In the genomic region with DNA sequence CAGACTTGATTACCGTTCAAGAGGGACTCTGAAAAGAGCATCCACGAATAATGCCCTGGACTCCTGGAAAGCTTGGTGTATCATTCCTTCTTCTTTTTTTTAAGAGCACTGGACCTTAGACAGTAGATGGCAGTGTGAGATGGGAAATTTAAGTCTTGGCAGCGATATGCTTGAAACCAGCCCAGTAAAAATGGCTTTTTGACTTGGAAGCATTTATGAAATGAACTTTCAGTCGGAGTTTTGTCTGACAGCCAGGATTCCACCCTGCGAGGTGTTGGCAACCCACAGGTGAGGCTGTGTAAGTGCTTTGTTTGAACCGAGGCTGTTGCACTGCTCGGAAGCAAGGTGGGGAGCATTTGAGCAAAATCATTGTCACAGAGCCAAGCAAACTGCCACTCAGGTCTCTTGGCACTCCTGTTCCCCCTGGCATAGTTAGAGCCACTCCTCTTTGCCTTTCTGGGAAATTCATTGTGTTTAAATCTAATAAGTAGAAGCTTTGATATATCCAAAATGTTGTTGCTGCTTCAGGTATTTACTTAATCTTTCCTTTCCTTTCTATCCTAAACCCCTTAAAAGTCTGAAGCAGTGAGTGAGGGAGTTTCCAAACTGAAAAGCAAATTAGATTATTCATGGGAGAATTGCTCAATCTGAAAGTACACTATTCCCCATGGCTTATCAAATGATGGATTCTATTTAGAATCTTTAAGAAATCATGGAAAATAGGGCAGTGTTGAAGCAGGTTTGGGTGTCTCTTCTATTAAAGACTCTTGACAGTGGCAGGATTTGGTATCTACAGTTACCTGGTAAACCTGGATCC, we compare ENCODE assay signal across 1 cellular context.
TF ChIP-seq lines count a peak whose summit lies in the region.

No MANE protein-coding gene starts in this region.

TF ChIP-seq in GM23338, 12 proteins besides CTCF, POLR2A, EP300 and RAD21 (continued from another document):
- TF ChIP-seq, protein P1, sequence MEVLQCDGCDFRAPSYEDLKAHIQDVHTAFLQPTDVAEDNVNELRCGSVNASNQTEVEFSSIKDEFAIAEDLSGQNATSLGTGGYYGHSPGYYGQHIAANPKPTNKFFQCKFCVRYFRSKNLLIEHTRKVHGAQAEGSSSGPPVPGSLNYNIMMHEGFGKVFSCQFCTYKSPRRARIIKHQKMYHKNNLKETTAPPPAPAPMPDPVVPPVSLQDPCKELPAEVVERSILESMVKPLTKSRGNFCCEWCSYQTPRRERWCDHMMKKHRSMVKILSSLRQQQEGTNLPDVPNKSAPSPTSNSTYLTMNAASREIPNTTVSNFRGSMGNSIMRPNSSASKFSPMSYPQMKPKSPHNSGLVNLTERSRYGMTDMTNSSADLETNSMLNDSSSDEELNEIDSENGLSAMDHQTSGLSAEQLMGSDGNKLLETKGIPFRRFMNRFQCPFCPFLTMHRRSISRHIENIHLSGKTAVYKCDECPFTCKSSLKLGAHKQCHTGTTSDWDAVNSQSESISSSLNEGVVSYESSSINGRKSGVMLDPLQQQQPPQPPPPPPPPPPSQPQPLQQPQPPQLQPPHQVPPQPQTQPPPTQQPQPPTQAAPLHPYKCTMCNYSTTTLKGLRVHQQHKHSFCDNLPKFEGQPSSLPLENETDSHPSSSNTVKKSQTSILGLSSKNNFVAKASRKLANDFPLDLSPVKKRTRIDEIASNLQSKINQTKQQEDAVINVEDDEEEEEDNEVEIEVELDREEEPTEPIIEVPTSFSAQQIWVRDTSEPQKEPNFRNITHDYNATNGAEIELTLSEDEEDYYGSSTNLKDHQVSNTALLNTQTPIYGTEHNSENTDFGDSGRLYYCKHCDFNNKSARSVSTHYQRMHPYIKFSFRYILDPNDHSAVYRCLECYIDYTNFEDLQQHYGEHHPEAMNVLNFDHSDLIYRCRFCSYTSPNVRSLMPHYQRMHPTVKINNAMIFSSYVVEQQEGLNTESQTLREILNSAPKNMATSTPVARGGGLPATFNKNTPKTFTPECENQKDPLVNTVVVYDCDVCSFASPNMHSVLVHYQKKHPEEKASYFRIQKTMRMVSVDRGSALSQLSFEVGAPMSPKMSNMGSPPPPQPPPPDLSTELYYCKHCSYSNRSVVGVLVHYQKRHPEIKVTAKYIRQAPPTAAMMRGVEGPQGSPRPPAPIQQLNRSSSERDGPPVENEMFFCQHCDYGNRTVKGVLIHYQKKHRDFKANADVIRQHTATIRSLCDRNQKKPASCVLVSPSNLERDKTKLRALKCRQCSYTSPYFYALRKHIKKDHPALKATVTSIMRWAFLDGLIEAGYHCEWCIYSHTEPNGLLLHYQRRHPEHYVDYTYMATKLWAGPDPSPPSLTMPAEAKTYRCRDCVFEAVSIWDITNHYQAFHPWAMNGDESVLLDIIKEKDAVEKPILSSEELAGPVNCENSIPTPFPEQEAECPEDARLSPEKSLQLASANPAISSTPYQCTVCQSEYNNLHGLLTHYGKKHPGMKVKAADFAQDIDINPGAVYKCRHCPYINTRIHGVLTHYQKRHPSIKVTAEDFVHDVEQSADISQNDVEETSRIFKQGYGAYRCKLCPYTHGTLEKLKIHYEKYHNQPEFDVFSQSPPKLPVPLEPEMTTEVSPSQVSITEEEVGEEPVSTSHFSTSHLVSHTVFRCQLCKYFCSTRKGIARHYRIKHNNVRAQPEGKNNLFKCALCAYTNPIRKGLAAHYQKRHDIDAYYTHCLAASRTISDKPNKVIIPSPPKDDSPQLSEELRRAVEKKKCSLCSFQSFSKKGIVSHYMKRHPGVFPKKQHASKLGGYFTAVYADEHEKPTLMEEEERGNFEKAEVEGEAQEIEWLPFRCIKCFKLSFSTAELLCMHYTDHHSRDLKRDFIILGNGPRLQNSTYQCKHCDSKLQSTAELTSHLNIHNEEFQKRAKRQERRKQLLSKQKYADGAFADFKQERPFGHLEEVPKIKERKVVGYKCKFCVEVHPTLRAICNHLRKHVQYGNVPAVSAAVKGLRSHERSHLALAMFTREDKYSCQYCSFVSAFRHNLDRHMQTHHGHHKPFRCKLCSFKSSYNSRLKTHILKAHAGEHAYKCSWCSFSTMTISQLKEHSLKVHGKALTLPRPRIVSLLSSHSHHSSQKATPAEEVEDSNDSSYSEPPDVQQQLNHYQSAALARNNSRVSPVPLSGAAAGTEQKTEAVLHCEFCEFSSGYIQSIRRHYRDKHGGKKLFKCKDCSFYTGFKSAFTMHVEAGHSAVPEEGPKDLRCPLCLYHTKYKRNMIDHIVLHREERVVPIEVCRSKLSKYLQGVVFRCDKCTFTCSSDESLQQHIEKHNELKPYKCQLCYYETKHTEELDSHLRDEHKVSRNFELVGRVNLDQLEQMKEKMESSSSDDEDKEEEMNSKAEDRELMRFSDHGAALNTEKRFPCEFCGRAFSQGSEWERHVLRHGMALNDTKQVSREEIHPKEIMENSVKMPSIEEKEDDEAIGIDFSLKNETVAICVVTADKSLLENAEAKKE (CRISPR knock-in tag; IDR thresholded peaks at IDR 0.05) = no peak
- no peak for TF ChIP-seq ZNF114 (CRISPR knock-in tag; IDR thresholded peaks at IDR 0.05)
- no peak for TF ChIP-seq JUNB (IDR thresholded peaks at IDR 0.05; ENCODE audit: unreplicated experiment)
- TF ChIP-seq NANOG (IDR thresholded peaks at IDR 0.05; ENCODE audit: borderline replicate concordance) = no peak
- no peak for TF ChIP-seq EZH2 (IDR thresholded peaks at IDR 0.05; ENCODE audit: low read depth, unreplicated experiment)
- no peak for TF ChIP-seq CREB1 (CRISPR knock-in tag; IDR thresholded peaks at IDR 0.05; ENCODE audit: low read depth)
- TF ChIP-seq, protein P2, sequence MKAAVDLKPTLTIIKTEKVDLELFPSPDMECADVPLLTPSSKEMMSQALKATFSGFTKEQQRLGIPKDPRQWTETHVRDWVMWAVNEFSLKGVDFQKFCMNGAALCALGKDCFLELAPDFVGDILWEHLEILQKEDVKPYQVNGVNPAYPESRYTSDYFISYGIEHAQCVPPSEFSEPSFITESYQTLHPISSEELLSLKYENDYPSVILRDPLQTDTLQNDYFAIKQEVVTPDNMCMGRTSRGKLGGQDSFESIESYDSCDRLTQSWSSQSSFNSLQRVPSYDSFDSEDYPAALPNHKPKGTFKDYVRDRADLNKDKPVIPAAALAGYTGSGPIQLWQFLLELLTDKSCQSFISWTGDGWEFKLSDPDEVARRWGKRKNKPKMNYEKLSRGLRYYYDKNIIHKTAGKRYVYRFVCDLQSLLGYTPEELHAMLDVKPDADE (IDR thresholded peaks at IDR 0.05) = no peak
- TF ChIP-seq STAT1 (IDR thresholded peaks at IDR 0.05; ENCODE audit: unreplicated experiment) = no peak
- TF ChIP-seq EZH2phosphoT487 (IDR thresholded peaks at IDR 0.05; ENCODE audit: unreplicated experiment) = no peak
- TF ChIP-seq POLR2AphosphoS5 (IDR thresholded peaks at IDR 0.05; ENCODE audit: low read depth) = no peak
